Comparison of ENCODE assay signal across 12 cellular contexts in genomic region chr17:8887834-8888703, GRCh38. TPM values are rescaled to one million over a fixed set of nuclear protein-coding genes. Genes with fewer than 3 reads are reported as not detected.
DNase-seq lines count a peak whose midpoint lies in the region; ATAC-seq and TF ChIP-seq lines count a peak whose summit lies in the region.
"Had no signal": no experiment of that assay in that cellular context is flagged by ENCODE, and none has a peak within 500 bp of the region (broad histone marks: within the 10 kb centered on the region; RNA-seq: fewer than 3 reads in every experiment).

No MANE protein-coding gene starts in this region.

- H3K27ac Mint-ChIP-seq in CD14-positive monocyte (peak overlapping the region in 2 of 7 donors; percentile 41 to 45), endothelial cell (ENCODE audit: unreplicated experiment) (no peak overlapping the region)

- H3K36me3 ChIP-seq in mucosa of descending colon (ENCODE audit: low read depth): no peaks in the 10 kb centered on the region
- H3K36me3 ChIP-seq in ascending aorta: no peaks in the 10 kb centered on the region

- intact Hi-C loops in CD14-positive monocyte (cut with micrococcal nuclease): no loop called here
- intact Hi-C loops in mucosa of descending colon (cut with DNase I, micrococcal nuclease): no loop called here
- intact Hi-C loops in ascending aorta (cut with DNase I): no loop called here

- H3K4me3 Mint-ChIP-seq in CD14-positive monocyte: no peak overlapping the region
- H3K4me3 Mint-ChIP-seq in endothelial cell (ENCODE audit: unreplicated experiment): no peak overlapping the region

- DNase-seq in CD14-positive monocyte (ENCODE audit: low spot score): peak; percentile 40
- DNase-seq in NCI-H526 treated with DMSO at 0.1 percent for 48 hours (lab: John Stamatoyannopoulos, UW): peak; percentile 31
- peak; percentile 45 for DNase-seq in endothelial cell (ENCODE audit: low spot score)
- peak in 2 of 3 donors; percentile 32 to 56 for DNase-seq in mucosa of descending colon
- no peak for DNase-seq in NCI-H69 (lab: John Stamatoyannopoulos, UW)
- no peak for DNase-seq in ascending aorta (ENCODE audit: low spot score in 2 of 2)
- DNase-seq in NCI-H524 treated with DMSO at 0.1 percent for 48 hours (lab: John Stamatoyannopoulos, UW): no peak
- DNase-seq: DND-41; NCI-H226; stimulated activated CD4-positive, alpha-beta T cell treated with anti-CD3 and anti-CD28 coated beads, Interleukin-1b, Interleukin-23, amount 100 ng/mL, for 48 hours had no signal

- H3K36me3 Mint-ChIP-seq in CD14-positive monocyte (peaks cover 81 to 94% of the 10 kb centered on the region in 2 donors), endothelial cell (ENCODE audit: low read depth, unreplicated experiment) (peaks cover 16% of the 10 kb centered on the region)

- H3K9me3 Mint-ChIP-seq in CD14-positive monocyte: peaks cover 0 to 13% (median 6%) of the 10 kb centered on the region in 7 donors
- no peaks in the 10 kb centered on the region for H3K9me3 Mint-ChIP-seq in endothelial cell (ENCODE audit: unreplicated experiment)

- peaks cover 0 to 2% (median 0%) of the 10 kb centered on the region in 3 donors for H3K27me3 Mint-ChIP-seq in CD14-positive monocyte (ENCODE audit: low read depth in 3 of 3)
- H3K27me3 Mint-ChIP-seq in endothelial cell (ENCODE audit: unreplicated experiment): peaks cover 5% of the 10 kb centered on the region

- H3K27ac ChIP-seq in ascending aorta: no peak overlapping the region
- H3K27ac ChIP-seq: upper lobe of left lung had no signal

- no peak for TF ChIP-seq CTCF in CD14-positive monocyte (IDR thresholded peaks at IDR 0.05)
- no peak for TF ChIP-seq CTCF in endothelial cell (IDR thresholded peaks at IDR 0.05; ENCODE audit: unreplicated experiment)
- no peak for TF ChIP-seq CTCF in mucosa of descending colon (IDR thresholded peaks at IDR 0.05)
- no peak for TF ChIP-seq CTCF in ascending aorta (IDR thresholded peaks at IDR 0.05)

- H3K27me3 ChIP-seq in ascending aorta: no peaks in the 10 kb centered on the region
- H3K27me3 ChIP-seq: upper lobe of left lung had no signal

- H3K4me3 ChIP-seq in mucosa of descending colon (no peak overlapping the region), ascending aorta (no peak overlapping the region)
- H3K4me3 ChIP-seq: upper lobe of left lung had no signal

- H3K4me1 ChIP-seq in mucosa of descending colon (ENCODE audit: low read depth): no peaks in the 10 kb centered on the region
- no peaks in the 10 kb centered on the region for H3K4me1 ChIP-seq in ascending aorta

- TF ChIP-seq POLR2A in GM18505 (IDR thresholded peaks at IDR 0.05; ENCODE audit: borderline replicate concordance, extremely low read depth, insufficient read depth, insufficient read length): no peak

- H3K9me3 ChIP-seq in mucosa of descending colon (no peaks in the 10 kb centered on the region), ascending aorta (no peaks in the 10 kb centered on the region)
- H3K9me3 ChIP-seq: upper lobe of left lung had no signal

- H3K4me1 Mint-ChIP-seq in CD14-positive monocyte: peaks cover 12% of the 10 kb centered on the region
- peaks cover 8% of the 10 kb centered on the region for H3K4me1 Mint-ChIP-seq in endothelial cell (ENCODE audit: unreplicated experiment)

- peak; percentile 52 for ATAC-seq in mucosa of descending colon
- no peak for ATAC-seq in GM18505 (IDR thresholded peaks at IDR 0.05; ENCODE audit: unreplicated experiment)

RNA-seq across cellular contexts. Expression of gene PIK3R6, which starts 20.6 kb away (rescaled TPM):
- polyA plus RNA-seq in CD14-positive monocyte: 1 to 10 TPM; 3.6 to 5.8 TPM
- total RNA-seq in endothelial cell (ENCODE audit: unreplicated experiment): 0.56 TPM
- total RNA-seq in mucosa of descending colon: 1 to 10 TPM in 2 of 3 donors, under 1 TPM in 1; 0.32 to 1.9 (median 1.7) TPM
- total RNA-seq in ascending aorta: 2.2 TPM

Comparison
In these comparisons a context has a peak if more than half of its experiments do, and no peak if none do; other contexts are left out.
1. DNase-seq: peak in CD14-positive monocyte (single experiment), NCI-H526 treated with DMSO at 0.1 percent for 48 hours (single experiment), endothelial cell (single experiment) and mucosa of descending colon (2 of 3); none in NCI-H69 (single experiment), ascending aorta (0 of 2) and NCI-H524 treated with DMSO at 0.1 percent for 48 hours (single experiment).